ENCODE assay signal across 29 cellular contexts in the genomic region with DNA sequence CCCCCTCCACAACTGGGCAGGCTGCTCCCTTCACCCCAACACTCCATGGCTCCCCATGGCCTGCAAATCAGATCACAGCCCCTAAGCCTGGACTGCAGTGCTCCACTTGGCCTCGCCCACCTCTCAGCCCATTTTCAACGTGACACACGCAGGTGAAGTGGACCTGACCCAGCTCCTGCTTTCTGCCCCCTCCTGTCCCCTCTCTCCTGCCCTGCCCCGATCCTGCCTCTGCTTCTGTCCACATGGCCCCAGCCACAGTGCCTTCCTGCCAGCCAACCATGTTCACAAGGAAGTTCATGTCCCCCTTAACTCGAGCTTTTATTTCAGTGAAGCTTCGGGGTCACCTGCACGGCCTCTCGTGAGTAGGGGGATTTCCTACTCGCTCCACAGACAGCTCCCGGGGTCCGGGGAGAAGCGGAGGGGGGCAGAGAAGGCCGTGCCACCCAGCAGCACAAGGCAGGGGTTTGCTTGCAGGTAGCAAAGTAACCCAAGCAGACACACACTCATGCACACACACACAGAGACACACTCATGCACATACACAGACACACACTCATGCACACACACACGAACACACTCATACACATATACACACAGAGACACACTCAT.
A peak's percentile ranks its signal among the peaks of the same experiment; 100 is the strongest.
DNase-seq lines count a peak whose midpoint lies in the region; ATAC-seq, FAIRE-seq and TF ChIP-seq lines count a peak whose summit lies in the region.
"Had no signal": no experiment of that assay in that cellular context is flagged by ENCODE, and none has a peak within 500 bp of the region (broad histone marks: within the 10 kb centered on the region; RNA-seq: fewer than 3 reads in every experiment).

No MANE protein-coding gene starts in this region.

- H3K4me3 ChIP-seq in trophoblast cell (ENCODE audit: low read depth, low read length) (peak overlapping the region; percentile 2), Peyer's patch (no peak overlapping the region)
- H3K4me3 ChIP-seq: heart right ventricle, sigmoid colon, SJSA1, vagina had no signal

- WGBS in trophoblast cell (ENCODE audit: extremely low coverage, insufficient coverage, insufficient read length): no CpG with 5 or more reads among the region's 14 CpGs

- H2BK12ac ChIP-seq in trophoblast cell (ENCODE audit: low read length): no peak overlapping the region

- no peak for TF ChIP-seq CTCF in Peyer's patch (IDR thresholded peaks at IDR 0.05)

- H3K79me1 ChIP-seq in trophoblast cell (ENCODE audit: low read length): no peaks in the 10 kb centered on the region

- no peak overlapping the region for H4K12ac ChIP-seq in trophoblast cell (ENCODE audit: low read depth, low read length)

- in situ Hi-C loops in G401 (cut with HindIII; ENCODE audit: low sequenced_read_pairs): no loop called here

- H2BK5ac ChIP-seq in trophoblast cell (ENCODE audit: low read depth, low read length, poor library complexity): no peak overlapping the region

- H2AFZ ChIP-seq in trophoblast cell (ENCODE audit: insufficient read depth, low read length, poor library complexity): no peak overlapping the region

- no peak overlapping the region for H3K4me2 ChIP-seq in trophoblast cell (ENCODE audit: low read length)

- H3K27ac ChIP-seq in trophoblast cell (ENCODE audit: low read depth, low read length) (no peak overlapping the region), Peyer's patch (no peak overlapping the region)
- H3K27ac ChIP-seq: C4-2B, heart right ventricle, left ventricle myocardium inferior, sigmoid colon, SJSA1, vagina had no signal

- H3K27me3 Mint-ChIP-seq in activated T-cell treated with anti-CD3 and anti-CD28 coated beads, Interleukin-2, amount 50 U/mL, for 4 hours (ENCODE audit: low read depth): no peaks in the 10 kb centered on the region
- peaks cover 5% of the 10 kb centered on the region for H3K27me3 Mint-ChIP-seq in activated T-cell treated with anti-CD3 and anti-CD28 coated beads, Interleukin-2, amount 50 U/mL, for 24 hours
- H3K27me3 Mint-ChIP-seq in activated naive CD8-positive, alpha-beta T cell treated with anti-CD3 and anti-CD28 coated beads, Interleukin-2, amount 50 U/mL, for 24 hours: peaks cover 2% of the 10 kb centered on the region
- H3K27me3 Mint-ChIP-seq: activated B cell treated with CpG ODN at 0.5 μM for 24 hours had no signal

- no peak overlapping the region for H3K27ac Mint-ChIP-seq in activated T-cell treated with anti-CD3 and anti-CD28 coated beads, Interleukin-2, amount 50 U/mL, for 24 hours
- H3K27ac Mint-ChIP-seq in activated naive CD8-positive, alpha-beta T cell treated with anti-CD3 and anti-CD28 coated beads, Interleukin-2, amount 50 U/mL, for 24 hours: peak overlapping the region; percentile 39
- H3K27ac Mint-ChIP-seq: activated B cell treated with CpG ODN at 0.5 μM for 24 hours, mesothelial cell of epicardium, nephron had no signal

- H3K14ac ChIP-seq in trophoblast cell (ENCODE audit: low read length): no peak overlapping the region

- H3K9me3 Mint-ChIP-seq in activated T-cell treated with anti-CD3 and anti-CD28 coated beads, Interleukin-2, amount 50 U/mL, for 4 hours: peaks cover 3% of the 10 kb centered on the region
- H3K9me3 Mint-ChIP-seq in activated T-cell treated with anti-CD3 and anti-CD28 coated beads, Interleukin-2, amount 50 U/mL, for 24 hours: no peaks in the 10 kb centered on the region
- H3K9me3 Mint-ChIP-seq in activated naive CD8-positive, alpha-beta T cell treated with anti-CD3 and anti-CD28 coated beads, Interleukin-2, amount 50 U/mL, for 24 hours: no peaks in the 10 kb centered on the region
- H3K9me3 Mint-ChIP-seq: activated B cell treated with CpG ODN at 0.5 μM for 24 hours had no signal

- TF ChIP-seq POLR2A in Peyer's patch (IDR thresholded peaks at IDR 0.05): no peak

- peak overlapping the region; percentile 29 for H3K23ac ChIP-seq in trophoblast cell (ENCODE audit: low read length)

- peaks cover 35% of the 10 kb centered on the region for H3K4me1 Mint-ChIP-seq in activated T-cell treated with anti-CD3 and anti-CD28 coated beads, Interleukin-2, amount 50 U/mL, for 4 hours (ENCODE audit: low read depth)
- H3K4me1 Mint-ChIP-seq in activated T-cell treated with anti-CD3 and anti-CD28 coated beads, Interleukin-2, amount 50 U/mL, for 24 hours (ENCODE audit: low read depth): peaks cover 21% of the 10 kb centered on the region
- H3K4me1 Mint-ChIP-seq in activated naive CD8-positive, alpha-beta T cell treated with anti-CD3 and anti-CD28 coated beads, Interleukin-2, amount 50 U/mL, for 24 hours: peaks cover 12% of the 10 kb centered on the region
- H3K4me1 Mint-ChIP-seq: mesothelial cell of epicardium had no signal

- H3K9ac ChIP-seq in trophoblast cell (ENCODE audit: low read length): no peak overlapping the region

- no peak overlapping the region for H4K91ac ChIP-seq in trophoblast cell (ENCODE audit: low read depth, low read length)

- no peak overlapping the region for H2AK5ac ChIP-seq in trophoblast cell (ENCODE audit: low read length)

- no peak overlapping the region for H3K18ac ChIP-seq in trophoblast cell (ENCODE audit: low read length)

- H3K4ac ChIP-seq in trophoblast cell (ENCODE audit: low read depth, low read length): no peak overlapping the region

- H3K9me3 ChIP-seq in trophoblast cell (ENCODE audit: insufficient read depth, low read depth, low read length) (peaks cover 14% of the 10 kb centered on the region), Peyer's patch (no peaks in the 10 kb centered on the region)
- H3K9me3 ChIP-seq: vagina had no signal

- ATAC-seq in activated T-cell treated with anti-CD3 and anti-CD28 coated beads, Interleukin-2, amount 50 U/mL, for 4 hours: no peak
- no peak for ATAC-seq in activated naive CD8-positive, alpha-beta T cell treated with anti-CD3 and anti-CD28 coated beads, Interleukin-2, amount 50 U/mL, for 24 hours
- ATAC-seq in HG03108 (IDR thresholded peaks at IDR 0.05; ENCODE audit: unreplicated experiment): no peak

- no peaks in the 10 kb centered on the region for H3K4me1 ChIP-seq in trophoblast cell (ENCODE audit: control insufficient read depth in 1 of 2, insufficient read depth in 2 of 2, low read length in 2 of 2)
- H3K4me1 ChIP-seq in Peyer's patch: no peaks in the 10 kb centered on the region
- H3K4me1 ChIP-seq: SJSA1, vagina had no signal

- H4K8ac ChIP-seq in trophoblast cell (ENCODE audit: low read depth, low read length): no peak overlapping the region

- no peaks in the 10 kb centered on the region for H3K79me2 ChIP-seq in trophoblast cell (ENCODE audit: control insufficient read depth, insufficient read depth, low read length, poor library complexity)

- no peak for DNase-seq in activated T-cell treated with anti-CD3 and anti-CD28 coated beads, Interleukin-2, amount 50 U/mL, for 4 hours
- DNase-seq in activated T-cell treated with anti-CD3 and anti-CD28 coated beads, Interleukin-2, amount 50 U/mL, for 24 hours: no peak
- DNase-seq in HTR-8/SVneo (ENCODE audit: insufficient read length, low spot score) (no peak), trophoblast cell (no peak), Peyer's patch (no peak), G401 (ENCODE audit: low spot score) (no peak)
- DNase-seq in activated naive CD8-positive, alpha-beta T cell treated with anti-CD3 and anti-CD28 coated beads, Interleukin-2, amount 50 U/mL, for 24 hours: no peak
- DNase-seq: activated B cell treated with CpG ODN at 0.5 μM for 24 hours, activated gamma-delta T cell, anterior cingulate cortex, caudate nucleus, DMS153, erythroblast, foreskin fibroblast, GDM1, heart right ventricle, left ventricle myocardium inferior, NCI-H1417, NCI-H2107, NCI-H510A, sigmoid colon, T1000 had no signal

- H3K36me3 Mint-ChIP-seq in activated T-cell treated with anti-CD3 and anti-CD28 coated beads, Interleukin-2, amount 50 U/mL, for 4 hours (ENCODE audit: insufficient read depth): no peaks in the 10 kb centered on the region
- H3K36me3 Mint-ChIP-seq in activated T-cell treated with anti-CD3 and anti-CD28 coated beads, Interleukin-2, amount 50 U/mL, for 24 hours (ENCODE audit: low read depth): no peaks in the 10 kb centered on the region
- H3K36me3 Mint-ChIP-seq in activated naive CD8-positive, alpha-beta T cell treated with anti-CD3 and anti-CD28 coated beads, Interleukin-2, amount 50 U/mL, for 24 hours (ENCODE audit: low read depth): no peaks in the 10 kb centered on the region
- H3K36me3 Mint-ChIP-seq: mesothelial cell of epicardium had no signal

- H3K36me3 ChIP-seq in trophoblast cell (ENCODE audit: control insufficient read depth in 1 of 2, insufficient read depth in 2 of 2, low read length in 2 of 2) (no peaks in the 10 kb centered on the region), Peyer's patch (no peaks in the 10 kb centered on the region)
- H3K36me3 ChIP-seq: heart right ventricle, left ventricle myocardium inferior, sigmoid colon, SJSA1, vagina had no signal

- peak; percentile 26 for FAIRE-seq in HTR-8/SVneo (lab: Jason Lieb, UNC)
- FAIRE-seq: H54 had no signal

- H2BK120ac ChIP-seq in trophoblast cell (ENCODE audit: insufficient read depth, low read length, poor library complexity): no peak overlapping the region

- peak overlapping the region; percentile 73 for H3K4me3 Mint-ChIP-seq in activated T-cell treated with anti-CD3 and anti-CD28 coated beads, Interleukin-2, amount 50 U/mL, for 4 hours
- H3K4me3 Mint-ChIP-seq in activated T-cell treated with anti-CD3 and anti-CD28 coated beads, Interleukin-2, amount 50 U/mL, for 24 hours: no peak overlapping the region
- H3K4me3 Mint-ChIP-seq in activated naive CD8-positive, alpha-beta T cell treated with anti-CD3 and anti-CD28 coated beads, Interleukin-2, amount 50 U/mL, for 24 hours: no peak overlapping the region
- H3K4me3 Mint-ChIP-seq: activated B cell treated with CpG ODN at 0.5 μM for 24 hours, mesothelial cell of epicardium had no signal

- H3K27me3 ChIP-seq in trophoblast cell (ENCODE audit: insufficient read depth, low read length) (no peaks in the 10 kb centered on the region), Peyer's patch (no peaks in the 10 kb centered on the region)
- H3K27me3 ChIP-seq: SJSA1, vagina had no signal
